Comparison of ENCODE assay signal across 1 cellular context in genomic region chr18:21686282-21687105, GRCh38.
A peak's percentile ranks its signal among the peaks of the same experiment; 100 is the strongest.
TF ChIP-seq lines count a peak whose summit lies in the region.

No MANE protein-coding gene starts in this region.

TF ChIP-seq in HepG2, 621 proteins besides CTCF, POLR2A, EP300 and RAD21 (continued from another document):
- TF ChIP-seq MTERF4 (CRISPR knock-in tag; IDR thresholded peaks at IDR 0.05), result no peak
- TF ChIP-seq, protein P1, sequence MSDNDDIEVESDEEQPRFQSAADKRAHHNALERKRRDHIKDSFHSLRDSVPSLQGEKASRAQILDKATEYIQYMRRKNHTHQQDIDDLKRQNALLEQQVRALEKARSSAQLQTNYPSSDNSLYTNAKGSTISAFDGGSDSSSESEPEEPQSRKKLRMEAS (IDR thresholded peaks at IDR 0.05), result peak; percentile 49
- TF ChIP-seq GLI4 (CRISPR knock-in tag; IDR thresholded peaks at IDR 0.05; ENCODE audit: borderline replicate concordance), result no peak
- TF ChIP-seq HOXA3 (CRISPR knock-in tag; IDR thresholded peaks at IDR 0.05), result 0 out of 2 replicates have a peak, but pooled peaks have one; percentile 38
- TF ChIP-seq, protein P2, sequence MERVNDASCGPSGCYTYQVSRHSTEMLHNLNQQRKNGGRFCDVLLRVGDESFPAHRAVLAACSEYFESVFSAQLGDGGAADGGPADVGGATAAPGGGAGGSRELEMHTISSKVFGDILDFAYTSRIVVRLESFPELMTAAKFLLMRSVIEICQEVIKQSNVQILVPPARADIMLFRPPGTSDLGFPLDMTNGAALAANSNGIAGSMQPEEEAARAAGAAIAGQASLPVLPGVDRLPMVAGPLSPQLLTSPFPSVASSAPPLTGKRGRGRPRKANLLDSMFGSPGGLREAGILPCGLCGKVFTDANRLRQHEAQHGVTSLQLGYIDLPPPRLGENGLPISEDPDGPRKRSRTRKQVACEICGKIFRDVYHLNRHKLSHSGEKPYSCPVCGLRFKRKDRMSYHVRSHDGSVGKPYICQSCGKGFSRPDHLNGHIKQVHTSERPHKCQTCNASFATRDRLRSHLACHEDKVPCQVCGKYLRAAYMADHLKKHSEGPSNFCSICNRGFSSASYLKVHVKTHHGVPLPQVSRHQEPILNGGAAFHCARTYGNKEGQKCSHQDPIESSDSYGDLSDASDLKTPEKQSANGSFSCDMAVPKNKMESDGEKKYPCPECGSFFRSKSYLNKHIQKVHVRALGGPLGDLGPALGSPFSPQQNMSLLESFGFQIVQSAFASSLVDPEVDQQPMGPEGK (CRISPR knock-in tag; IDR thresholded peaks at IDR 0.05), result peak; percentile 43
- no peak for TF ChIP-seq ZBTB7A (CRISPR knock-in tag; IDR thresholded peaks at IDR 0.05)
- peak; percentile 98 for TF ChIP-seq PPARG (CRISPR knock-in tag; conservative IDR thresholded peaks at IDR 0.05)
- no peak for TF ChIP-seq ZNF256 (CRISPR knock-in tag; conservative IDR thresholded peaks at IDR 0.05)
- TF ChIP-seq TBX3 (IDR thresholded peaks at IDR 0.05; ENCODE audit: borderline replicate concordance), result peak; percentile 69; the same call in 1 of the 2 replicates
- no peak for TF ChIP-seq CC2D1A (CRISPR knock-in tag; IDR thresholded peaks at IDR 0.05)
- no peak for TF ChIP-seq HES4 (CRISPR knock-in tag; IDR thresholded peaks at IDR 0.05; ENCODE audit: borderline replicate concordance)
- TF ChIP-seq HMGA1 (CRISPR knock-in tag; conservative IDR thresholded peaks at IDR 0.05), result no peak
- peak; percentile 59 for TF ChIP-seq TBL1XR1 (IDR thresholded peaks at IDR 0.05; ENCODE audit: borderline replicate concordance, low read length, partially characterized antibody)
- TF ChIP-seq BATF2 (CRISPR knock-in tag; IDR thresholded peaks at IDR 0.05), result no peak
- TF ChIP-seq GABPB1 (CRISPR knock-in tag; IDR thresholded peaks at IDR 0.05), result no peak
- peak; percentile 100 for TF ChIP-seq ELF3 (CRISPR knock-in tag; IDR thresholded peaks at IDR 0.05)
- TF ChIP-seq MAFK (conservative IDR thresholded peaks at IDR 0.05 in 1 of 2, IDR thresholded peaks at IDR 0.05 in 1 of 2; ENCODE audit: low read length in 2 of 2), result peak; percentile 32 to 44; a peak in 2 of 4 replicates
- TF ChIP-seq ZNF460 (CRISPR knock-in tag; IDR thresholded peaks at IDR 0.05; ENCODE audit: borderline replicate concordance), result peak; percentile 82
